Comparison of ENCODE assay signal across 23 cellular contexts in genomic region chr12:3281588-3282150, GRCh38.
DNase-seq lines count a peak whose midpoint lies in the region; ATAC-seq and TF ChIP-seq lines count a peak whose summit lies in the region.
"Had no signal": no experiment of that assay in that cellular context is flagged by ENCODE, and none has a peak within 500 bp of the region (broad histone marks: within the 10 kb centered on the region; RNA-seq: fewer than 3 reads in every experiment).

No MANE protein-coding gene starts in this region.

- H3K27ac ChIP-seq in left ventricle myocardium inferior (replicated peaks) (peak overlapping the region; percentile 30), H9 (ENCODE audit: insufficient read length, low read depth, low read length) (no peak overlapping the region)
- H3K27ac ChIP-seq: body of pancreas, lower lobe of right lung, pancreas had no signal

- H4K91ac ChIP-seq in H9 (ENCODE audit: insufficient read length, low read depth, low read length), result no peak overlapping the region

- H3K36me3 Mint-ChIP-seq in activated B cell treated with CpG ODN at 0.5 μM for 24 hours (ENCODE audit: low read depth) (no peaks in the 10 kb centered on the region), H9 (ENCODE audit: insufficient read depth in 1 of 3, low read depth in 3 of 3) (no peaks in the 10 kb centered on the region)
- no peaks in the 10 kb centered on the region for H3K36me3 Mint-ChIP-seq in stimulated activated memory B cell treated with anti-CD40 and anti-IgM and Interleukin-4, amounts not matched to agents 10 μg/mL and 1 μg/mL and 100 μg/mL, for 72 hours
- H3K36me3 Mint-ChIP-seq in activated naive CD8-positive, alpha-beta T cell treated with anti-CD3 and anti-CD28 coated beads for 36 hours, result no peaks in the 10 kb centered on the region
- H3K36me3 Mint-ChIP-seq: CD4-positive, CD25-positive, alpha-beta regulatory T cell had no signal

- DNase-seq in NAMALWA (ENCODE audit: low spot score), result peak; percentile 54
- DNase-seq in activated B cell treated with CpG ODN at 0.5 μM for 24 hours, result no peak
- DNase-seq in left ventricle myocardium inferior, result no peak
- no peak for DNase-seq in H9
- no peak for DNase-seq in activated naive CD8-positive, alpha-beta T cell treated with anti-CD3 and anti-CD28 coated beads for 36 hours
- DNase-seq in NCI-H524 (lab: John Stamatoyannopoulos, UW), result no peak
- DNase-seq: activated CD4-positive, alpha-beta T cell treated with anti-CD3 and anti-CD28 coated beads for 48 hours; activated CD8-positive, alpha-beta memory T cell treated with anti-CD3 and anti-CD28 coated beads for 24 hours; body of pancreas; CD4-positive, CD25-positive, alpha-beta regulatory T cell; EL; lower lobe of right lung; mucosa of descending colon; NCI-H2029 treated with DMSO at 0.1 percent for 48 hours; NCI-H2227 treated with DMSO at 0.1 percent for 48 hours; NCI-H69; nephron progenitor cell; RPMI8226; stimulated activated CD4-positive, alpha-beta T cell treated with anti-CD3 and anti-CD28 coated beads, Interleukin-2, amount 100 ng/mL, for 24 hours; T-helper 2 cell had no signal

- H3K18ac ChIP-seq in H9 (ENCODE audit: insufficient read length, low read depth, low read length), result no peak overlapping the region

- H2AK5ac ChIP-seq in H9 (ENCODE audit: insufficient read length, low read length), result no peak overlapping the region

- CTCF ChIA-PET in activated B cell treated with CpG ODN at 0.5 μM for 24 hours (lab: Charles Lee), result interaction anchor here (1.6 kb wide), 1 partner anchor 18 kb away, joined by 3 read pairs; no protein-coding TSS in a partner anchor

- H3K4me3 Mint-ChIP-seq in activated B cell treated with CpG ODN at 0.5 μM for 24 hours (no peak overlapping the region), H9 (no peak overlapping the region)
- no peak overlapping the region for H3K4me3 Mint-ChIP-seq in stimulated activated memory B cell treated with anti-CD40 and anti-IgM and Interleukin-4, amounts not matched to agents 10 μg/mL and 1 μg/mL and 100 μg/mL, for 72 hours
- H3K4me3 Mint-ChIP-seq in activated naive CD8-positive, alpha-beta T cell treated with anti-CD3 and anti-CD28 coated beads for 36 hours, result no peak overlapping the region
- H3K4me3 Mint-ChIP-seq: CD4-positive, CD25-positive, alpha-beta regulatory T cell; GM23338; nephron progenitor cell had no signal

- intact Hi-C loops in activated B cell treated with CpG ODN at 0.5 μM for 24 hours (cut with micrococcal nuclease) (no loop called here), left ventricle myocardium inferior (cut with micrococcal nuclease) (no loop called here)

- H3K27me3 ChIP-seq in left ventricle myocardium inferior (ENCODE audit: low read depth), result no peaks in the 10 kb centered on the region
- no peaks in the 10 kb centered on the region for H3K27me3 ChIP-seq in H9 (ENCODE audit: insufficient read depth, low read length)
- H3K27me3 ChIP-seq: body of pancreas, pancreas had no signal

- no CpG with 5 or more reads among the region's 17 CpGs for WGBS in H9 (ENCODE audit: extremely low coverage, insufficient read length, low lambda C conversion rate)

- H3K9me3 ChIP-seq in left ventricle myocardium inferior (replicated peaks) (no peaks in the 10 kb centered on the region), H9 (ENCODE audit: control insufficient read depth, low read depth, low read length) (no peaks in the 10 kb centered on the region)
- H3K9me3 ChIP-seq: body of pancreas, lower lobe of right lung, mucosa of descending colon, pancreas had no signal

- H3K36me3 ChIP-seq in left ventricle myocardium inferior, result peaks cover 82% of the 10 kb centered on the region

- H3K27ac Mint-ChIP-seq in activated B cell treated with CpG ODN at 0.5 μM for 24 hours, result no peak overlapping the region
- no peak overlapping the region for H3K27ac Mint-ChIP-seq in stimulated activated memory B cell treated with anti-CD40 and anti-IgM and Interleukin-4, amounts not matched to agents 10 μg/mL and 1 μg/mL and 100 μg/mL, for 72 hours
- no peak overlapping the region for H3K27ac Mint-ChIP-seq in H9
- no peak overlapping the region for H3K27ac Mint-ChIP-seq in activated naive CD8-positive, alpha-beta T cell treated with anti-CD3 and anti-CD28 coated beads for 36 hours
- H3K27ac Mint-ChIP-seq: CD4-positive, CD25-positive, alpha-beta regulatory T cell; GM23338; nephron progenitor cell had no signal

- no peak overlapping the region for H3K56ac ChIP-seq in H9 (ENCODE audit: insufficient read length, low read depth, low read length)

- H2BK5ac ChIP-seq in H9 (ENCODE audit: insufficient read length, low read length), result no peak overlapping the region

- H2BK20ac ChIP-seq in H9 (ENCODE audit: low read depth, low read length, poor library complexity, severe bottlenecking), result no peak overlapping the region

- H3K14ac ChIP-seq in H9 (ENCODE audit: insufficient read depth, low read length), result no peak overlapping the region

- H3K27me3 Mint-ChIP-seq in activated B cell treated with CpG ODN at 0.5 μM for 24 hours, result peaks cover 14% of the 10 kb centered on the region
- H3K27me3 Mint-ChIP-seq in stimulated activated memory B cell treated with anti-CD40 and anti-IgM and Interleukin-4, amounts not matched to agents 10 μg/mL and 1 μg/mL and 100 μg/mL, for 72 hours, result peaks cover 56% of the 10 kb centered on the region
- H3K27me3 Mint-ChIP-seq in H9 (ENCODE audit: low read depth), result no peaks in the 10 kb centered on the region
- H3K27me3 Mint-ChIP-seq in activated naive CD8-positive, alpha-beta T cell treated with anti-CD3 and anti-CD28 coated beads for 36 hours, result peaks cover 14% of the 10 kb centered on the region
- H3K27me3 Mint-ChIP-seq: CD4-positive, CD25-positive, alpha-beta regulatory T cell had no signal

- H2BK120ac ChIP-seq in H9 (ENCODE audit: low read depth, low read length, poor library complexity, severe bottlenecking), result no peak overlapping the region

- no peak overlapping the region for H3K4ac ChIP-seq in H9 (ENCODE audit: low read depth, low read length)

- H3K79me2 ChIP-seq in H9 (ENCODE audit: insufficient read depth, low read length), result no peaks in the 10 kb centered on the region

- POLR2A ChIA-PET in activated B cell treated with CpG ODN at 0.5 μM for 24 hours (lab: Charles Lee), result no interaction called here

- no peak overlapping the region for H3K9ac ChIP-seq in H9 (ENCODE audit: extremely low read depth, insufficient read length, low read length)

- no peak overlapping the region for H3T11ph ChIP-seq in H9 (ENCODE audit: low read length)

- no peak overlapping the region for H3K23ac ChIP-seq in H9 (ENCODE audit: insufficient read length, low read depth, low read length)

- no peak overlapping the region for H2BK12ac ChIP-seq in H9 (ENCODE audit: insufficient read length, low read depth, low read length)

- no peaks in the 10 kb centered on the region for H3K79me1 ChIP-seq in H9 (ENCODE audit: insufficient read depth, low read depth, low read length, poor library complexity, severe bottlenecking)

- no peak overlapping the region for H4K5ac ChIP-seq in H9 (ENCODE audit: insufficient read length, low read depth, low read length)

- no peak overlapping the region for H2BK15ac ChIP-seq in H9 (ENCODE audit: low read depth, low read length)

- H3K4me1 Mint-ChIP-seq in activated B cell treated with CpG ODN at 0.5 μM for 24 hours, result peaks cover 3% of the 10 kb centered on the region
- peaks cover 17% of the 10 kb centered on the region for H3K4me1 Mint-ChIP-seq in stimulated activated memory B cell treated with anti-CD40 and anti-IgM and Interleukin-4, amounts not matched to agents 10 μg/mL and 1 μg/mL and 100 μg/mL, for 72 hours
- peaks cover 15 to 37% of the 10 kb centered on the region in 2 experiments for H3K4me1 Mint-ChIP-seq in H9
- H3K4me1 Mint-ChIP-seq in activated naive CD8-positive, alpha-beta T cell treated with anti-CD3 and anti-CD28 coated beads for 36 hours, result peaks cover 4% of the 10 kb centered on the region

- peaks cover 58% of the 10 kb centered on the region for H3K4me1 ChIP-seq in left ventricle myocardium inferior
- no peaks in the 10 kb centered on the region for H3K4me1 ChIP-seq in H9 (ENCODE audit: insufficient read depth, low read length)
- H3K4me1 ChIP-seq: body of pancreas, lower lobe of right lung, pancreas had no signal

- no peaks in the 10 kb centered on the region for H3K9me3 Mint-ChIP-seq in activated B cell treated with CpG ODN at 0.5 μM for 24 hours
- no peaks in the 10 kb centered on the region for H3K9me3 Mint-ChIP-seq in stimulated activated memory B cell treated with anti-CD40 and anti-IgM and Interleukin-4, amounts not matched to agents 10 μg/mL and 1 μg/mL and 100 μg/mL, for 72 hours
- H3K9me3 Mint-ChIP-seq in H9, result no peaks in the 10 kb centered on the region
- H3K9me3 Mint-ChIP-seq in activated naive CD8-positive, alpha-beta T cell treated with anti-CD3 and anti-CD28 coated beads for 36 hours, result no peaks in the 10 kb centered on the region
- H3K9me3 Mint-ChIP-seq: CD4-positive, CD25-positive, alpha-beta regulatory T cell; GM23338; nephron progenitor cell had no signal

- H2AFZ ChIP-seq in H9 (ENCODE audit: low read length), result no peak overlapping the region
- H2AFZ ChIP-seq: GM23338 had no signal

- TF ChIP-seq CTCF in activated B cell treated with CpG ODN at 0.5 μM for 24 hours (IDR thresholded peaks at IDR 0.05), result no peak
- TF ChIP-seq CTCF in left ventricle myocardium inferior (IDR thresholded peaks at IDR 0.05; ENCODE audit: borderline replicate concordance), result no peak
- TF ChIP-seq CTCF in H9 (conservative IDR thresholded peaks at IDR 0.05), result no peak

- peak; percentile 66 for ATAC-seq in activated B cell treated with CpG ODN at 0.5 μM for 24 hours (ENCODE audit: low read depth)
- peak; percentile 62 for ATAC-seq in stimulated activated memory B cell treated with anti-CD40 and anti-IgM and Interleukin-4, amounts not matched to agents 10 μg/mL and 1 μg/mL and 100 μg/mL, for 72 hours
- ATAC-seq: body of pancreas, GM23338, lower lobe of right lung, mucosa of descending colon, pancreas had no signal

- H4K8ac ChIP-seq in H9 (replicated peaks; ENCODE audit: insufficient read length, low read depth, low read length), result no peak overlapping the region

- H4K20me1 ChIP-seq in H9 (ENCODE audit: control insufficient read depth, insufficient read depth, insufficient read length), result no peaks in the 10 kb centered on the region

- no peak overlapping the region for H3K4me2 ChIP-seq in H9 (ENCODE audit: insufficient read depth, insufficient read length, low read length)
- H3K4me2 ChIP-seq: GM23338 had no signal

- no peaks in the 10 kb centered on the region for H3K23me2 ChIP-seq in H9 (ENCODE audit: insufficient read length, low read depth, low read length, poor library complexity, severe bottlenecking)

- H3K4me3 ChIP-seq in left ventricle myocardium inferior, result no peak overlapping the region
- H3K4me3 ChIP-seq: body of pancreas, GM23338, lower lobe of right lung, mucosa of descending colon, pancreas had no signal
